In genomic region chr1:193434319-193434718, GRCh38 we compare ENCODE assay signal across 21 cellular contexts.
DNase-seq lines count a peak whose midpoint lies in the region; TF ChIP-seq lines count a peak whose summit lies in the region.
"Had no signal": no experiment of that assay in that cellular context is flagged by ENCODE, and none has a peak within 500 bp of the region (broad histone marks: within the 10 kb centered on the region; RNA-seq: fewer than 3 reads in every experiment).

No MANE protein-coding gene starts in this region.

- no peak for TF ChIP-seq EP300 in transverse colon (IDR thresholded peaks at IDR 0.05; ENCODE audit: low read depth)

- H3K4me3 ChIP-seq in choroid plexus epithelial cell (ENCODE audit: low read depth, low read length) (no peak overlapping the region), transverse colon (no peak overlapping the region), dorsolateral prefrontal cortex (no peak overlapping the region)
- H3K4me3 ChIP-seq: cardiac muscle cell, esophagus squamous epithelium, left lung, sigmoid colon had no signal

- peaks cover 28% of the 10 kb centered on the region for H3K9me3 Mint-ChIP-seq in activated naive CD4-positive, alpha-beta T cell treated with anti-CD3 and anti-CD28 coated beads for 36 hours

- no peak for TF ChIP-seq POLR2A in transverse colon (IDR thresholded peaks at IDR 0.05)

- peaks cover 17% of the 10 kb centered on the region for H3K36me3 Mint-ChIP-seq in activated naive CD4-positive, alpha-beta T cell treated with anti-CD3 and anti-CD28 coated beads for 36 hours (ENCODE audit: low read depth)

- H3K27me3 Mint-ChIP-seq in activated naive CD4-positive, alpha-beta T cell treated with anti-CD3 and anti-CD28 coated beads for 36 hours (ENCODE audit: low read depth), result no peaks in the 10 kb centered on the region
- H3K27me3 Mint-ChIP-seq: activated naive CD8-positive, alpha-beta T cell treated with anti-CD3 and anti-CD28 coated beads, Interleukin-2, amount 10 ng/mL, durations not matched to agents 7 days and 5 days; CD4-positive, alpha-beta memory T cell had no signal

- 83 to 88% methylated on average over 1 of the region's 1 CpG for WGBS in transverse colon (ENCODE audit: low coverage in 1 of 2), 2 donors

- peaks cover 10% of the 10 kb centered on the region for H3K4me1 Mint-ChIP-seq in activated naive CD4-positive, alpha-beta T cell treated with anti-CD3 and anti-CD28 coated beads for 36 hours (ENCODE audit: low read depth)
- H3K4me1 Mint-ChIP-seq: nephron had no signal

- CTCF ChIA-PET in activated naive CD4-positive, alpha-beta T cell treated with anti-CD3 and anti-CD28 coated beads for 36 hours (lab: Charles Lee), result no interaction called here

- DNase-seq in Daoy (ENCODE audit: low read depth), result peak; percentile 29
- peak; percentile 63 for DNase-seq in M059J (ENCODE audit: low read depth)
- DNase-seq in choroid plexus epithelial cell (ENCODE audit: low read depth), result peak; percentile 91
- DNase-seq in lung microvascular endothelial cell (ENCODE audit: low read depth in 2 of 2), result peak; percentile 74 to 78
- DNase-seq in transverse colon, result no peak
- DNase-seq in activated naive CD4-positive, alpha-beta T cell treated with anti-CD3 and anti-CD28 coated beads for 36 hours, result no peak
- DNase-seq in dorsolateral prefrontal cortex, result no peak
- no peak for DNase-seq in SHP77 treated with DMSO at 0.1 percent for 48 hours (lab: John Stamatoyannopoulos, UW)
- DNase-seq: activated naive CD8-positive, alpha-beta T cell treated with anti-CD3 and anti-CD28 coated beads, Interleukin-2, amount 10 ng/mL, durations not matched to agents 7 days and 5 days; CD4-positive, alpha-beta memory T cell; DMS79; esophagus squamous epithelium; left lung; midbrain; NCI-H1092 treated with DMSO at 0.1 percent for 48 hours; NCI-H2029; sigmoid colon; stimulated activated naive CD4-positive, alpha-beta T cell; T1000 had no signal

- intact Hi-C loops in transverse colon (cut with DNase I; ENCODE audit: low total_unique reads) (no loop called here), dorsolateral prefrontal cortex (cut with DNase I) (no loop called here)
- intact Hi-C loops in activated naive CD4-positive, alpha-beta T cell treated with anti-CD3 and anti-CD28 coated beads for 36 hours (cut with micrococcal nuclease), result no loop called here

- H3K27me3 ChIP-seq in transverse colon, result no peaks in the 10 kb centered on the region
- no peaks in the 10 kb centered on the region for H3K27me3 ChIP-seq in dorsolateral prefrontal cortex
- H3K27me3 ChIP-seq: cardiac muscle cell, esophagus squamous epithelium, left lung, sigmoid colon had no signal

- H3K9me3 ChIP-seq in transverse colon, result peaks cover 14 to 17% of the 10 kb centered on the region in 2 donors

- no peaks in the 10 kb centered on the region for H3K36me3 ChIP-seq in transverse colon
- H3K36me3 ChIP-seq: cardiac muscle cell, esophagus squamous epithelium, left lung, sigmoid colon had no signal

- H3K27ac ChIP-seq in transverse colon (no peak overlapping the region), dorsolateral prefrontal cortex (no peak overlapping the region)
- H3K27ac ChIP-seq: cardiac muscle cell, esophagus squamous epithelium, left lung, sigmoid colon had no signal

- peaks cover 0 to 12% (median 0%) of the 10 kb centered on the region in 4 donors for H3K4me1 ChIP-seq in transverse colon
- H3K4me1 ChIP-seq: left lung, sigmoid colon had no signal

- in situ Hi-C loops in transverse colon (cut with MboI; ENCODE audit: low pct_ligation_motif_present in 1 of 4, low pct_unique_long_range_greater_than_20kb in 1 of 4, low sequenced_read_pairs in 3 of 4), result no loop called here

- TF ChIP-seq CTCF in choroid plexus epithelial cell (conservative IDR thresholded peaks at IDR 0.05; ENCODE audit: low read depth, low read length) (no peak), transverse colon (IDR thresholded peaks at IDR 0.05) (no peak), dorsolateral prefrontal cortex (IDR thresholded peaks at IDR 0.05 in 54 of 56, conservative IDR thresholded peaks at IDR 0.05 in 2 of 56; ENCODE audit: low read depth in 1 of 56, partially characterized antibody in 56 of 56) (no peak)

- H3K27ac Mint-ChIP-seq in activated naive CD4-positive, alpha-beta T cell treated with anti-CD3 and anti-CD28 coated beads for 36 hours, result no peak overlapping the region
- H3K27ac Mint-ChIP-seq: activated naive CD8-positive, alpha-beta T cell treated with anti-CD3 and anti-CD28 coated beads, Interleukin-2, amount 10 ng/mL, durations not matched to agents 7 days and 5 days; nephron had no signal

- H3K4me3 Mint-ChIP-seq in activated naive CD4-positive, alpha-beta T cell treated with anti-CD3 and anti-CD28 coated beads for 36 hours, result no peak overlapping the region
- H3K4me3 Mint-ChIP-seq: activated naive CD8-positive, alpha-beta T cell treated with anti-CD3 and anti-CD28 coated beads, Interleukin-2, amount 10 ng/mL, durations not matched to agents 7 days and 5 days; CD4-positive, alpha-beta memory T cell; nephron had no signal

Comparison
In these comparisons a context has a peak if more than half of its experiments do, and no peak if none do; other contexts are left out.
1. DNase-seq: peak in Daoy (single experiment), M059J (single experiment), choroid plexus epithelial cell (single experiment) and lung microvascular endothelial cell (2 of 2); none in transverse colon (single experiment), activated naive CD4-positive, alpha-beta T cell treated with anti-CD3 and anti-CD28 coated beads for 36 hours (single experiment), dorsolateral prefrontal cortex (0 of 10) and SHP77 treated with DMSO at 0.1 percent for 48 hours (single experiment).